Comparison of ENCODE assay signal across 21 cellular contexts in genomic region chr1:41730806-41731205, GRCh38.
"Had no signal": no experiment of that assay in that cellular context is flagged by ENCODE, and none has a peak within 500 bp of the region (broad histone marks: within the 10 kb centered on the region; RNA-seq: fewer than 3 reads in every experiment).

No MANE protein-coding gene starts in this region.

- H3K9me3 ChIP-seq: esophagus squamous epithelium, heart left ventricle, neutrophil, spleen, thoracic aorta, transverse colon had no signal

- H3K27me3 Mint-ChIP-seq: naive B cell; stimulated activated naive B cell treated with anti-CD40 and anti-IgM and Interleukin-4, amounts not matched to agents 10 μg/mL and 1 μg/mL and 100 μg/mL, for 72 hours; stimulated activated naive CD8-positive, alpha-beta T cell treated with anti-CD3 and anti-CD28 coated beads, Interleukin-15, amount 100 ng/mL, for 72 hours had no signal

- H3K4me3 Mint-ChIP-seq: nephron progenitor cell; stimulated activated naive B cell treated with anti-CD40 and anti-IgM and Interleukin-4, amounts not matched to agents 10 μg/mL and 1 μg/mL and 100 μg/mL, for 72 hours; stimulated activated naive CD8-positive, alpha-beta T cell treated with anti-CD3 and anti-CD28 coated beads, Interleukin-15, amount 100 ng/mL, for 72 hours had no signal

- H3K27ac ChIP-seq: esophagus squamous epithelium, heart left ventricle, spleen, thoracic aorta, transverse colon had no signal

- H3K9me3 Mint-ChIP-seq: naive B cell; nephron progenitor cell; stimulated activated naive CD8-positive, alpha-beta T cell treated with anti-CD3 and anti-CD28 coated beads, Interleukin-15, amount 100 ng/mL, for 72 hours had no signal

- ATAC-seq: heart left ventricle; left colon; left ventricle myocardium superior; sciatic nerve; stimulated activated naive B cell treated with anti-CD40 and anti-IgM and Interleukin-4, amounts not matched to agents 10 μg/mL and 1 μg/mL and 100 μg/mL, for 72 hours; stimulated activated naive CD8-positive, alpha-beta T cell treated with anti-CD3 and anti-CD28 coated beads, Interleukin-15, amount 100 ng/mL, for 72 hours had no signal

- DNase-seq: dermis blood vessel endothelial cell; esophagus squamous epithelium; foreskin fibroblast; heart left ventricle; hippocampal formation; left colon; left ventricle myocardium superior; mesenchymal stem cell; naive B cell; nephron progenitor cell; posterior cingulate gyrus; spleen; stimulated activated CD4-positive, alpha-beta T cell treated with anti-CD3 and anti-CD28 coated beads, Interleukin-2, amount 100 ng/mL, for 24 hours; stimulated activated CD4-positive, alpha-beta T cell treated with anti-CD3 and anti-CD28 coated beads, Interleukin-4, amount 100 ng/mL, for 4 hours; stimulated activated naive B cell treated with anti-CD40 and anti-IgM and Interleukin-4, amounts not matched to agents 10 μg/mL and 1 μg/mL and 100 μg/mL, for 72 hours; stimulated activated naive CD8-positive, alpha-beta T cell treated with anti-CD3 and anti-CD28 coated beads, Interleukin-15, amount 100 ng/mL, for 72 hours; transverse colon had no signal

- H3K36me3 Mint-ChIP-seq: naive B cell had no signal

- H3K36me3 ChIP-seq: esophagus squamous epithelium, heart left ventricle, neutrophil, spleen, thoracic aorta, transverse colon had no signal

- H3K4me3 ChIP-seq: esophagus squamous epithelium, heart left ventricle, lung, spleen, thoracic aorta, transverse colon had no signal

- H3K27me3 ChIP-seq: esophagus squamous epithelium, heart left ventricle, neutrophil, spleen, transverse colon had no signal

- H3K27ac Mint-ChIP-seq: nephron progenitor cell had no signal
